ENCODE assay signal across 17 cellular contexts in genomic region chr1:227871892-227872291, GRCh38. TPM values are rescaled to one million over a fixed set of nuclear protein-coding genes. Genes with fewer than 3 reads are reported as not detected.
"Had no signal": no experiment of that assay in that cellular context is flagged by ENCODE, and none has a peak within 500 bp of the region (broad histone marks: within the 10 kb centered on the region; RNA-seq: fewer than 3 reads in every experiment).

No MANE protein-coding gene starts in this region.

RNA-seq across cellular contexts. Expression of gene PRSS38, which starts 56.4 kb away (rescaled TPM):
- total RNA-seq: natural killer cell treated with Interleukin-12 subunit alpha and Interleukin-12 subunit beta and Interleukin-15 and Interleukin-18, amount 100 ng/mL, for 72 hours; neural crest cell; omental fat pad; osteocyte; pancreas; posterior vena cava; pulmonary artery endothelial cell; right atrium auricular region; sciatic nerve; smooth muscle cell; spleen; suprapubic skin; transverse colon; upper lobe of right lung; urinary bladder; uterus had no signal
- polyA plus RNA-seq: pancreas, smooth muscle cell, spleen, thymus, urinary bladder had no signal
